ENCODE assay signal across 8 cellular contexts in genomic region chr19:45094158-45094557, GRCh38. TPM values are rescaled to one million over a fixed set of nuclear protein-coding genes. Genes with fewer than 3 reads are reported as not detected.
DNase-seq lines count a peak whose midpoint lies in the region; ATAC-seq, FAIRE-seq and TF ChIP-seq lines count a peak whose summit lies in the region.

No MANE protein-coding gene starts in this region.

- intact Hi-C loops in heart right ventricle (cut with DNase I) (loop anchor here in 3 of 10 donors (5.0 to 10.0 kb wide), 2 partner anchors 83 to 91 kb away; partner anchors contain the start of genes BLOC1S3 (in 2 of the 3) and TRAPPC6A (in 2 of the 3)), Right ventricle myocardium superior (cut with DNase I) (loop anchor here (5.0 kb wide), 1 partner anchor 83 kb away; the partner anchor contains the start of genes BLOC1S3 and TRAPPC6A), upper lobe of right lung (cut with DNase I) (no loop called here)

- H3K9me3 ChIP-seq in heart right ventricle (no peaks in the 10 kb centered on the region), astrocyte (ENCODE audit: insufficient read depth, low read depth, low read length) (no peaks in the 10 kb centered on the region), lung (ENCODE audit: control insufficient read depth in 2 of 2, insufficient read depth in 1 of 2, low read length in 1 of 2) (no peaks in the 10 kb centered on the region), upper lobe of right lung (no peaks in the 10 kb centered on the region)

- H3K4me1 ChIP-seq in heart right ventricle (peaks cover 18 to 78% (median 64%) of the 10 kb centered on the region in 9 donors), astrocyte (ENCODE audit: insufficient read depth, low read length) (peaks cover 35% of the 10 kb centered on the region), lung (ENCODE audit: control insufficient read depth in 2 of 2, insufficient read depth in 2 of 2, low read length in 2 of 2) (peaks cover 19 to 36% of the 10 kb centered on the region in 2 donors), upper lobe of right lung (peaks cover 49% of the 10 kb centered on the region)

- H3K4me3 ChIP-seq in heart right ventricle (peak overlapping the region in 9 of 10 donors; percentile 77 to 99 (median 92)), astrocyte (ENCODE audit: insufficient read depth, low read depth, low read length) (peak overlapping the region; percentile 88), lung (peak overlapping the region; percentile 96), upper lobe of right lung (peak overlapping the region; percentile 92)

- no peaks in the 10 kb centered on the region for H3K9me3 Mint-ChIP-seq in astrocyte (ENCODE audit: unreplicated experiment)

- peaks cover 55% of the 10 kb centered on the region for H4K20me1 ChIP-seq in astrocyte (ENCODE audit: insufficient read depth, low read length)

- H3K4me1 Mint-ChIP-seq in astrocyte (ENCODE audit: low read depth, unreplicated experiment) = peaks cover 49% of the 10 kb centered on the region

- ATAC-seq in heart right ventricle = no peak
- ATAC-seq in Right ventricle myocardium superior (ENCODE audit: poor library complexity) = no peak
- ATAC-seq in lung (ENCODE audit: insufficient read depth, low FRiP score) = no peak
- ATAC-seq in upper lobe of right lung = no peak

- H3K36me3 ChIP-seq in heart right ventricle (peaks cover 0 to 16% (median 3%) of the 10 kb centered on the region in 9 donors), astrocyte (ENCODE audit: insufficient read depth, low read length) (peaks cover 5% of the 10 kb centered on the region), lung (ENCODE audit: control insufficient read depth in 2 of 2, insufficient read depth in 2 of 2, low read length in 2 of 2) (peaks cover 0 to 2% of the 10 kb centered on the region in 2 donors), upper lobe of right lung (peaks cover 9% of the 10 kb centered on the region)

- no peak overlapping the region for H2AFZ ChIP-seq in astrocyte (ENCODE audit: low read depth, low read length)

- H3K27ac Mint-ChIP-seq in astrocyte (ENCODE audit: unreplicated experiment) = no peak overlapping the region

- WGBS in heart right ventricle, 2 donors = 68 to 78% methylated on average over 10 of the region's 10 CpGs
- 53 to 58% methylated on average over 10 of the region's 10 CpGs for WGBS in lung, 2 donors

- peaks cover 73% of the 10 kb centered on the region for H3K79me2 ChIP-seq in astrocyte (ENCODE audit: insufficient read depth, low read length)

- peak overlapping the region; percentile 100 for H3K4me2 ChIP-seq in astrocyte (ENCODE audit: low read length)

- H3K27me3 ChIP-seq in heart right ventricle (no peaks in the 10 kb centered on the region), astrocyte (ENCODE audit: insufficient read depth, low read length) (no peaks in the 10 kb centered on the region), lung (ENCODE audit: control insufficient read depth, insufficient read depth) (no peaks in the 10 kb centered on the region), upper lobe of right lung (no peaks in the 10 kb centered on the region)

- TF ChIP-seq CTCF in heart right ventricle (IDR thresholded peaks at IDR 0.05) (no peak), astrocyte (IDR thresholded peaks at IDR 0.05; ENCODE audit: insufficient read depth, low read depth, low read length) (no peak), lung (IDR thresholded peaks at IDR 0.05; ENCODE audit: control extremely low read depth, extremely low read depth) (no peak), upper lobe of right lung (IDR thresholded peaks at IDR 0.05) (no peak)

- H3K27me3 Mint-ChIP-seq in astrocyte (ENCODE audit: low read depth, unreplicated experiment) = no peaks in the 10 kb centered on the region

- peak overlapping the region; percentile 93 for H3K4me3 Mint-ChIP-seq in astrocyte (ENCODE audit: unreplicated experiment)

- H3K27ac ChIP-seq in heart right ventricle (peak overlapping the region in 3 of 10 donors; percentile 88 to 92 (median 90)), astrocyte (ENCODE audit: low read depth, low read length) (no peak overlapping the region), lung (ENCODE audit: low read depth in 1 of 2, low read length in 1 of 2) (no peak overlapping the region), upper lobe of right lung (no peak overlapping the region)

- H3K36me3 Mint-ChIP-seq in astrocyte (ENCODE audit: low read depth, unreplicated experiment) = peaks cover 9% of the 10 kb centered on the region

- peak overlapping the region; percentile 91 for H3K9ac ChIP-seq in astrocyte (ENCODE audit: low read length)

- FAIRE-seq in astrocyte (lab: Jason Lieb, UNC) = no peak

- DNase-seq in heart right ventricle (no peak), Right ventricle myocardium superior (no peak), astrocyte (ENCODE audit: low read depth) (no peak), lung (ENCODE audit: low spot score) (no peak), upper lobe of right lung (no peak), NCI-H1417 (lab: John Stamatoyannopoulos, UW) (no peak), C1 segment of cervical spinal cord (lab: John Stamatoyannopoulos, UW) (no peak), DMS 273 treated with DMSO at 0.1 percent for 48 hours (lab: John Stamatoyannopoulos, UW) (no peak)

RNA-seq across cellular contexts. Expression of gene PPP1R37, which starts 1.2 kb away (rescaled TPM):
- total RNA-seq in heart right ventricle (10 to 100 TPM; 12.5 to 19.2 (median 15.8) TPM), Right ventricle myocardium superior (13.7 TPM), astrocyte (29.1 and 29.2 TPM in 2 replicates), lung (10 to 100 TPM; 20.7 to 31.1 TPM), upper lobe of right lung (31.1 TPM)
- polyA plus RNA-seq in heart right ventricle (10 to 100 TPM; 20.9 to 38.3 TPM), lung (10 to 100 TPM; 19.2 to 39.7 TPM)

RNA-seq across cellular contexts. Expression of gene GEMIN7, which starts 15.1 kb away (rescaled TPM):
- total RNA-seq in heart right ventricle = 10 to 100 TPM; 10.7 to 23.5 (median 13.0) TPM
- 10 to 100 TPM; 25.9 to 38.2 TPM for polyA plus RNA-seq in heart right ventricle
- total RNA-seq in Right ventricle myocardium superior = 14.7 TPM
- total RNA-seq in astrocyte = 44.8 and 46.0 TPM in 2 replicates
- total RNA-seq in lung = 10 to 100 TPM; 18.7 to 21.1 TPM
- polyA plus RNA-seq in lung = 10 to 100 TPM; 24.3 to 29.0 TPM
- total RNA-seq in upper lobe of right lung = 14.9 TPM

RNA-seq across cellular contexts. Expression of gene ZNF296, which starts 17.9 kb away (rescaled TPM):
- under 1 TPM in 5 of 10 donors, not detected in 5; 0.15 to 0.29 (median 0.21) TPM for total RNA-seq in heart right ventricle
- under 1 TPM; 0.22 to 0.95 TPM for polyA plus RNA-seq in heart right ventricle
- 0.32 TPM for total RNA-seq in Right ventricle myocardium superior
- total RNA-seq in astrocyte = 3.0 and 3.1 TPM in 2 replicates
- 1 to 10 TPM in 1 of 2 donors, under 1 TPM in 1; 0.43 to 3.8 TPM for total RNA-seq in lung
- 1 to 10 TPM; 1.9 to 3.9 TPM for polyA plus RNA-seq in lung
- total RNA-seq in upper lobe of right lung = 1.7 TPM

RNA-seq across cellular contexts. Expression of gene CLASRP, which starts 55.3 kb away (rescaled TPM):
- 10 to 100 TPM; 24.0 to 50.4 (median 30.0) TPM for total RNA-seq in heart right ventricle
- 100 to 1,000 TPM in 1 of 2 donors, 10 to 100 TPM in 1; 26.9 to 142 TPM for polyA plus RNA-seq in heart right ventricle
- total RNA-seq in Right ventricle myocardium superior = 31.7 TPM
- total RNA-seq in astrocyte = 45.5 and 45.9 TPM in 2 replicates
- 10 to 100 TPM; 23.9 to 73.9 TPM for total RNA-seq in lung
- polyA plus RNA-seq in lung = 100 to 1,000 TPM in 1 of 2 donors, 10 to 100 TPM in 1; 41.2 to 107 TPM
- 83.7 TPM for total RNA-seq in upper lobe of right lung
